In the genomic region with DNA sequence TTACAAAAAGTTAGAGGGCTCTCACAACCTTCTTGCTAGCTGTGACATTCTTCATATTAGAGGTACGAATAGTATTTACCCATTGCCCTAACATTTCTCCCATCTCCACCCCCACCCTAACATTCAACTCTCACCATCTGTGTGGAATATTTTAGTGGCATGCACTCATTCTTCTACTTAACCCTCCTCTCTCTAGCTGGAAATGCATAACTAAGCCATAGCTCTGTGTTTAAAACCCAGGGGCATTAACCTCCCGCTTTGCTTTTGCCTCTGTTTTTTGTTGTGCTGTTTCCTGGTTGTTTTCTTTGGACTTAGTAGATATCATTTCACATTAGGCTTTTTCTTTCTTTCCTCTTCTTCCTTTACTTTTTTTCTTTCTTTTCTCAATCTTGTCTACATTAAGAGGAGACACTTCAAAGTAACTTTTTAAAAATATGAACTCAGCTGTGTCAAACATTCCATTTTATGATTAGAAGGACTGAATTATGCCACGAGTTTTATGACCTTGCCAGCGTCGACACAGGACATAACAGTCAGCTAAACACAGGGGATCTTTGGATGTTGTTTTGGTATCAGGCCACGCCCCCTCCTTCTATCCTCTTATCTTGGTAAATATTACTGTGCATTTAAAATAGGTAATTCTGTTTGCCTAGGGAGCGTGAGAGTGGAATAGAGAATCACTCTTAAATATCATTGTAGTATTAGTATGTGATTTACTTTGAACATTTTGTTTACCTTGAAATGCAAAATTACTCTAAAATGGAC, we compare ENCODE assay signal across 9 cellular contexts.
DNase-seq lines count a peak whose midpoint lies in the region; ATAC-seq and TF ChIP-seq lines count a peak whose summit lies in the region.
"Had no signal": no experiment of that assay in that cellular context is flagged by ENCODE, and none has a peak within 500 bp of the region (broad histone marks: within the 10 kb centered on the region; RNA-seq: fewer than 3 reads in every experiment).

No MANE protein-coding gene starts in this region.

- no peak overlapping the region for H3K56ac ChIP-seq in mesendoderm (ENCODE audit: low read length)

- POLR2A ChIA-PET in MCF 10A (lab: Yijun Ruan, JAX) = interaction anchor here (0.8 to 5.0 kb wide), 14 partner anchors 8 to 131 kb away, joined by 3 to 31 read pairs (median 7); no protein-coding TSS in a partner anchor

- BruUV-seq in MCF 10A (replicated peaks; lab: Mats Ljungman, UMichigan) = no TSS peak

- no peak overlapping the region for H3K23ac ChIP-seq in mesendoderm (ENCODE audit: low read length)

- no peaks in the 10 kb centered on the region for H3K79me1 ChIP-seq in mesendoderm (ENCODE audit: low read length)

- no peak overlapping the region for H3K18ac ChIP-seq in mesendoderm (ENCODE audit: low read length)

- H3K27me3 ChIP-seq in mesendoderm (ENCODE audit: insufficient read depth, low read length, poor library complexity) (no peaks in the 10 kb centered on the region), aorta (ENCODE audit: control insufficient read depth in 1 of 2, insufficient read depth in 2 of 2, low read length in 1 of 2) (no peaks in the 10 kb centered on the region)

- no peak overlapping the region for H4K5ac ChIP-seq in mesendoderm (ENCODE audit: low read length)

- H3K4me1 Mint-ChIP-seq in MCF 10A (ENCODE audit: insufficient read depth, unreplicated experiment) = peaks cover 34% of the 10 kb centered on the region

- no peak for ATAC-seq in aorta (ENCODE audit: low FRiP score)
- ATAC-seq in HG03108 (IDR thresholded peaks at IDR 0.05; ENCODE audit: unreplicated experiment) = no peak
- ATAC-seq in HG02884 (IDR thresholded peaks at IDR 0.05; ENCODE audit: unreplicated experiment) = no peak
- ATAC-seq in GM18511 (IDR thresholded peaks at IDR 0.05; ENCODE audit: unreplicated experiment) = no peak
- ATAC-seq: effector memory CD8-positive, alpha-beta T cell had no signal

- H3K4me2 ChIP-seq in mesendoderm (ENCODE audit: low read length) = no peak overlapping the region

- peak overlapping the region; percentile 58 for H3K4me3 Mint-ChIP-seq in MCF 10A (ENCODE audit: unreplicated experiment)
- H3K4me3 Mint-ChIP-seq: effector memory CD8-positive, alpha-beta T cell had no signal

- H3K9me3 ChIP-seq in aorta (ENCODE audit: control insufficient read depth, low read length) = no peaks in the 10 kb centered on the region

- WGBS in mesendoderm (ENCODE audit: extremely low coverage, insufficient coverage, low lambda C conversion rate) = no CpG with 5 or more reads among the region's 7 CpGs
- WGBS in aorta, 2 donors = 12 to 14% methylated on average over 7 of the region's 7 CpGs

- H3K36me3 Mint-ChIP-seq in MCF 10A (ENCODE audit: insufficient read depth, unreplicated experiment) = no peaks in the 10 kb centered on the region

- H3K36me3 ChIP-seq in mesendoderm (ENCODE audit: control insufficient read depth, insufficient read depth, low read length) = no peaks in the 10 kb centered on the region
- H3K36me3 ChIP-seq in aorta (ENCODE audit: control insufficient read depth in 1 of 2, insufficient read depth in 2 of 2, low read length in 1 of 2) = no peaks in the 10 kb centered on the region

- intact Hi-C loops in MCF 10A (cut with micrococcal nuclease) (no loop called here), aorta (cut with DNase I) (no loop called here)

- no peak overlapping the region for H3K9ac ChIP-seq in mesendoderm (ENCODE audit: low read length)

- no peaks in the 10 kb centered on the region for H3K9me3 Mint-ChIP-seq in MCF 10A (ENCODE audit: unreplicated experiment)
- H3K9me3 Mint-ChIP-seq: effector memory CD8-positive, alpha-beta T cell had no signal

- no peak overlapping the region for H2AK5ac ChIP-seq in mesendoderm (ENCODE audit: low read length)

- no peak overlapping the region for H3K4ac ChIP-seq in mesendoderm (ENCODE audit: low read depth, low read length)

- DNase-seq in NCI-H2107 treated with DMSO at 0.1 percent for 48 hours (lab: John Stamatoyannopoulos, UW; ENCODE audit: unreplicated experiment) (peak; percentile 18), NCI-H2107 (lab: John Stamatoyannopoulos, UW) (no peak), MCF 10A (ENCODE audit: unreplicated experiment) (no peak), mesendoderm (peak; percentile 27), aorta (no peak)
- DNase-seq: effector memory CD8-positive, alpha-beta T cell had no signal

- no peak overlapping the region for H2BK5ac ChIP-seq in mesendoderm (ENCODE audit: low read length)

- no peak overlapping the region for H3K4me3 ChIP-seq in mesendoderm (ENCODE audit: low read length)
- peak overlapping the region; percentile 51 to 54 for H3K4me3 ChIP-seq in aorta (ENCODE audit: low read length in 2 of 2)

- CTCF ChIA-PET in MCF 10A (lab: Yijun Ruan, JAX) = interaction anchor here (0.6 to 1.6 kb wide), 2 partner anchors 27 to 142 kb away, joined by 3 to 10 read pairs; no protein-coding TSS in a partner anchor

- H3K79me2 ChIP-seq in mesendoderm (ENCODE audit: control insufficient read depth, insufficient read depth, low read length) = no peaks in the 10 kb centered on the region

- peak overlapping the region; percentile 59 for H3K27ac Mint-ChIP-seq in MCF 10A (ENCODE audit: low read depth, unreplicated experiment)
- H3K27ac Mint-ChIP-seq: effector memory CD8-positive, alpha-beta T cell had no signal

- H3K27ac ChIP-seq in mesendoderm (ENCODE audit: low read depth, low read length) (no peak overlapping the region), aorta (ENCODE audit: low read depth in 1 of 2, low read length in 2 of 2) (peak overlapping the region in 1 of 2 donors; percentile 57)

- H4K8ac ChIP-seq in mesendoderm (ENCODE audit: low read depth, low read length) = no peak overlapping the region

- H2BK15ac ChIP-seq in mesendoderm (replicated peaks; ENCODE audit: low read depth) = no peak overlapping the region

- H3K4me1 ChIP-seq in mesendoderm (ENCODE audit: control insufficient read depth, low read depth, low read length) (peaks cover 1% of the 10 kb centered on the region), aorta (ENCODE audit: control insufficient read depth in 1 of 2, insufficient read depth in 2 of 2, low read length in 2 of 2) (peaks cover 1 to 2% of the 10 kb centered on the region in 2 donors)

- no peak overlapping the region for H2BK120ac ChIP-seq in mesendoderm (ENCODE audit: low read depth, low read length)

- no peak for TF ChIP-seq CTCF in MCF 10A (IDR thresholded peaks at IDR 0.05; ENCODE audit: unreplicated experiment)

- H3K27me3 Mint-ChIP-seq in MCF 10A (ENCODE audit: insufficient read depth, unreplicated experiment) = no peaks in the 10 kb centered on the region

Comparison
In these comparisons a context has a peak if more than half of its experiments do, and no peak if none do; other contexts are left out.
1. DNase-seq: peak in NCI-H2107 treated with DMSO at 0.1 percent for 48 hours (single experiment) and mesendoderm (single experiment); none in NCI-H2107 (single experiment), MCF 10A (single experiment) and aorta (0 of 2).